In the genomic region with DNA sequence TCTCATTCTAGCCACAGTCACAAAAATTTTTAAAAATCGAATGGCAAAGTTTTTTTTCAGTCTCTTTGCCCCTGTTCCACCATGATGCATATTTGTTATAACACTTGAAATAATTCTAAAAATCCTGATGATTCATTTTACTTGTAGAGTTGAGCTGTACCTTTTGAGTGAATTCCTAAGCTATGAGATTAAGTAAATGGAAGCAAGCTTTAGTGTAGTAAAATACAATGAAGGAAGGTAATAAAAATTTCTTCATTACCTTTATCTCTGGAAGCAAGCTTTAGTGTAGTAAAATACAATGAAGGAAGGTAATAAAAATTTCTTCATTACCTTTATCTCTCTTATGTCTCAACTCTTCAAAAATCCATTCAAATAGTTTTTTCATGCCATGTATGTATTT, we compare ENCODE assay signal across 19 cellular contexts.
DNase-seq lines count a peak whose midpoint lies in the region; FAIRE-seq and TF ChIP-seq lines count a peak whose summit lies in the region.
"Had no signal": no experiment of that assay in that cellular context is flagged by ENCODE, and none has a peak within 500 bp of the region (broad histone marks: within the 10 kb centered on the region; RNA-seq: fewer than 3 reads in every experiment).

No MANE protein-coding gene starts in this region.

- FAIRE-seq in RCC 7860 (lab: Jason Lieb, UNC) = peak; percentile 50

- no peak overlapping the region for H3K4me3 ChIP-seq in epithelial cell of esophagus (ENCODE audit: low read length)
- H3K4me3 ChIP-seq in retinal pigment epithelial cell (ENCODE audit: low read length) = no peak overlapping the region
- H3K4me3 ChIP-seq: neural progenitor cell, Peyer's patch, SK-N-MC had no signal

- TF ChIP-seq CTCF in epithelial cell of esophagus (IDR thresholded peaks at IDR 0.05; ENCODE audit: insufficient read depth, low read depth, low read length, missing control alignments) (no peak), retinal pigment epithelial cell (conservative IDR thresholded peaks at IDR 0.05; ENCODE audit: low read depth, low read length) (no peak)

- DNase-seq in GM03348 (ENCODE audit: low spot score) (peak; percentile 8), RCC 7860 (ENCODE audit: low spot score) (peak; percentile 31), epithelial cell of esophagus (ENCODE audit: low read depth) (peak; percentile 40), retinal pigment epithelial cell (ENCODE audit: low read depth) (peak; percentile 19), DMS79 (lab: John Stamatoyannopoulos, UW) (no peak), NCI-H2171 treated with DMSO at 0.1 percent for 48 hours (lab: John Stamatoyannopoulos, UW) (no peak), medulla oblongata (ENCODE audit: extremely low spot score) (no peak)
- DNase-seq: activated CD8-positive, alpha-beta memory T cell treated with anti-CD3 and anti-CD28 coated beads, Interleukin-2, amount 50 U/mL, for 4 hours; activated naive CD8-positive, alpha-beta T cell treated with anti-CD3 and anti-CD28 coated beads, Interleukin-2, amount 10 ng/mL, durations not matched to agents 7 days and 5 days; GDM1; H9; left ventricle myocardium superior; NCI-H187 treated with DMSO at 0.1 percent for 48 hours; NCI-H345; NCI-H82; Peyer's patch; stimulated activated CD4-positive, alpha-beta T cell treated with anti-CD3 and anti-CD28 coated beads, Interleukin-1b, Interleukin-23, amount 100 ng/mL, for 48 hours had no signal

Comparison
In these comparisons a context has a peak if more than half of its experiments do, and no peak if none do; other contexts are left out.
1. DNase-seq: peak in GM03348 (single experiment), RCC 7860 (single experiment), epithelial cell of esophagus (single experiment) and retinal pigment epithelial cell (single experiment); none in DMS79 (single experiment), NCI-H2171 treated with DMSO at 0.1 percent for 48 hours (single experiment) and medulla oblongata (single experiment).